In genomic region chrX:66015152-66015827, GRCh38 we compare ENCODE assay signal across 8 cellular contexts. TPM values are rescaled to one million over a fixed set of nuclear protein-coding genes. Genes with fewer than 3 reads are reported as not detected.
DNase-seq lines count a peak whose midpoint lies in the region; ATAC-seq, FAIRE-seq and TF ChIP-seq lines count a peak whose summit lies in the region.

No MANE protein-coding gene starts in this region.

- FAIRE-seq in GM19239 (lab: Jason Lieb, UNC) = peak; percentile 100

- no peaks in the 10 kb centered on the region for H3K4me1 Mint-ChIP-seq in neural progenitor cell

- no peaks in the 10 kb centered on the region for H3F3A ChIP-seq in neural progenitor cell (ENCODE audit: low read depth)

- H3K79me2 ChIP-seq in neural progenitor cell (ENCODE audit: low read depth) = no peaks in the 10 kb centered on the region

- H3K36me3 ChIP-seq in neural progenitor cell = no peaks in the 10 kb centered on the region

- peaks cover 3% of the 10 kb centered on the region for H3K9me3 ChIP-seq in neural progenitor cell (ENCODE audit: low read depth)

- no peak overlapping the region for H3K4me2 ChIP-seq in neural progenitor cell

- H3K27ac ChIP-seq in neural progenitor cell = no peak overlapping the region

- no peak for TF ChIP-seq CTCF in neural progenitor cell (IDR thresholded peaks at IDR 0.05)

- no peaks in the 10 kb centered on the region for H4K20me1 ChIP-seq in neural progenitor cell (ENCODE audit: low read depth)

- H3K4me3 Mint-ChIP-seq in neural progenitor cell = no peak overlapping the region

- H3K4me3 ChIP-seq in Jurkat, Clone E6-1 (ENCODE audit: low read length) = peak overlapping the region; percentile 64
- no peak overlapping the region for H3K4me3 ChIP-seq in neural progenitor cell

- H3K4me1 ChIP-seq in neural progenitor cell = no peaks in the 10 kb centered on the region

- peak; percentile 36 for DNase-seq in Ammon's horn (ENCODE audit: low spot score)
- no peak for DNase-seq in GM19239 (ENCODE audit: insufficient read length, low spot score)
- peak; percentile 95 for DNase-seq in Jurkat, Clone E6-1 (ENCODE audit: low read depth, low spot score)
- no peak for DNase-seq in KG1 (lab: John Stamatoyannopoulos, UW)
- no peak for DNase-seq in mesenteric fat pad (ENCODE audit: low spot score)
- no peak for DNase-seq in stimulated activated naive CD4-positive, alpha-beta T cell (lab: John Stamatoyannopoulos, UW)
- DNase-seq in neural progenitor cell (ENCODE audit: low spot score) = no peak

- H3K27me3 ChIP-seq in neural progenitor cell = no peaks in the 10 kb centered on the region

- no peak overlapping the region for H2AFZ ChIP-seq in neural progenitor cell (replicated peaks)

- no peak overlapping the region for H3K27ac Mint-ChIP-seq in neural progenitor cell

- H3K27me3 Mint-ChIP-seq in neural progenitor cell (ENCODE audit: insufficient read depth, low read depth) = peaks cover 2% of the 10 kb centered on the region

- no peaks in the 10 kb centered on the region for H3K36me3 Mint-ChIP-seq in neural progenitor cell

- no peak overlapping the region for H3K9ac ChIP-seq in neural progenitor cell

- H3K9me3 Mint-ChIP-seq in neural progenitor cell = no peaks in the 10 kb centered on the region

- ATAC-seq in esophagus mucosa = peak; percentile 37

RNA-seq across cellular contexts. Expression of gene VSIG4, which starts 24.6 kb away (rescaled TPM):
- polyA plus RNA-seq in Jurkat, Clone E6-1 (2012; ENCODE audit: insufficient read depth, insufficient read length) = not detected
- total RNA-seq in esophagus mucosa (2.9 TPM), mesenteric fat pad (448 TPM), neural progenitor cell (ENCODE audit: low replicate concordance) (not detected in 2 replicates)

Comparison
In these comparisons a context has a peak if more than half of its experiments do, and no peak if none do; other contexts are left out.
1. DNase-seq: peak in Ammon's horn (single experiment) and Jurkat, Clone E6-1 (single experiment); none in GM19239 (single experiment), KG1 (single experiment), mesenteric fat pad (single experiment), stimulated activated naive CD4-positive, alpha-beta T cell (0 of 6) and neural progenitor cell (single experiment).
2. RNA of gene VSIG4, which starts 24.6 kb away (total RNA-seq): 448 TPM in mesenteric fat pad (single experiment); 2.9 TPM in esophagus mucosa (single experiment) and not detected in neural progenitor cell; every median in the first group is over 100 times any median in the second.